In the genomic region with DNA sequence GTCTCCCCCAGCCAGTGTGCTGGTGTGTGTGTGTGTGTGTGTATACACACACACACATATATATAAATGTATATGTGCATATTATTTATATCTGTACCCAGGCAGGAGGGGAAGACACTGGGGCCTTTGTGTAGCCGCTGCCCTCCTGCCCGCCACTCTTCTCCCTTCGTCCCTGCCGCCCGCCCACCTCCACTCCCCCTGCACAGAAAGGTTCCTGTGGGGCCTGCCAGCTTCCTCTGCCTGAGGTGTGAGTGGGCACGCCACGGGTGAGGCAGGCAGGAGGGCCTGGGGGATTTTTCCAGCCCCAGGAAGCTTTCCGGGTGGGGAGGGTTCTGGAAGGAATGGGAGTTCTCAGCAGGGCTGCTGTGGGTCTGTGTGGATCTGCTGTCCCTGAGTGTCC, we compare ENCODE assay signal across 35 cellular contexts. TPM values are rescaled to one million over a fixed set of nuclear protein-coding genes. Genes with fewer than 3 reads are reported as not detected.
A peak's percentile ranks its signal among the peaks of the same experiment; 100 is the strongest.
DNase-seq lines count a peak whose midpoint lies in the region; FAIRE-seq and TF ChIP-seq lines count a peak whose summit lies in the region.
"Had no signal": no experiment of that assay in that cellular context is flagged by ENCODE, and none has a peak within 500 bp of the region (broad histone marks: within the 10 kb centered on the region; RNA-seq: fewer than 3 reads in every experiment).

No MANE protein-coding gene starts in this region.

- H4K8ac ChIP-seq in H1 (ENCODE audit: extremely low read depth, insufficient read depth, low read length): 0 out of 2 replicates have a peak overlapping the region, but pooled peaks have one; percentile 9

- WGBS in H1 (ENCODE audit: extremely low coverage in 1 of 2, insufficient coverage in 1 of 2, insufficient read length in 1 of 2, insufficient replicate concordance in 2 of 2, low coverage in 1 of 2, low lambda C conversion rate in 2 of 2, missing lambda C conversion rate in 1 of 2), 2 experiments: 78% methylated on average over 6 of the region's 8 CpGs; no CpG with 5 or more reads in 1 of the 2 experiments

- H3K27ac Mint-ChIP-seq in MCF 10A (ENCODE audit: low read depth, unreplicated experiment) (no peak overlapping the region), nephron (peak overlapping the region; percentile 27 to 78 (median 74)), type B pancreatic cell (peak overlapping the region; percentile 91)
- H3K27ac Mint-ChIP-seq: activated naive CD8-positive, alpha-beta T cell treated with anti-CD3 and anti-CD28 coated beads for 36 hours; CD4-positive, CD25-positive, alpha-beta regulatory T cell; dendritic cell treated with granulocyte-macrophage colony-stimulating factor and Interleukin-4, amounts not matched to agents 40 ng/mL and 50 ng/mL, for 4 days had no signal

- H2AFZ ChIP-seq in H1 (ENCODE audit: low read length): no peak overlapping the region
- H2AFZ ChIP-seq: parathyroid adenoma had no signal

- DNase-seq in breast epithelium (ENCODE audit: low spot score in 2 of 2) (peak; percentile 55 to 58), MCF 10A (ENCODE audit: unreplicated experiment) (no peak), H1 (ENCODE audit: low read depth in 1 of 2, low spot score in 2 of 2) (no peak), type B pancreatic cell (ENCODE audit: extremely low spot score, unreplicated experiment) (no peak), anterior cingulate cortex (lab: John Stamatoyannopoulos, UW) (no peak), GM19239 (ENCODE audit: insufficient read length, low spot score) (no peak)
- DNase-seq in activated CD8-positive, alpha-beta memory T cell treated with anti-CD3 and anti-CD28 coated beads, Interleukin-2, amount 50 U/mL, for 4 hours: no peak
- DNase-seq: activated CD4-positive, alpha-beta T cell treated with anti-CD3 and anti-CD28 coated beads for 4 hours; activated CD8-positive, alpha-beta memory T cell treated with anti-CD3 and anti-CD28 coated beads for 24 hours; activated effector memory CD4-positive, alpha-beta T cell treated with anti-CD3 and anti-CD28 coated beads, Interleukin-2, amount 50 U/mL, for 16 hours; activated naive CD8-positive, alpha-beta T cell treated with anti-CD3 and anti-CD28 coated beads for 36 hours; caudate nucleus; CD4-positive, CD25-positive, alpha-beta regulatory T cell; foreskin fibroblast; left ventricle myocardium inferior; midbrain; NCI-H1417; NCI-H2081; NCI-H226; NCI-H526 treated with DMSO at 0.1 percent for 48 hours; NK-92 treated with Interleukin-12 subunit alpha and Interleukin-12 subunit beta, amount 100 ng/mL, for 24 hours; stimulated activated CD4-positive, alpha-beta T cell treated with anti-CD3 and anti-CD28 coated beads, Interleukin-1b, Interleukin-23, amount 100 ng/mL, for 48 hours; stimulated activated naive CD8-positive, alpha-beta T cell treated with anti-CD3 and anti-CD28 coated beads, Interleukin-15, Interleukin-2, amounts not matched to agents 100 U/mL and 50 U/mL, for 24 hours; testis; uterus had no signal

- H3K27me3 Mint-ChIP-seq in MCF 10A (ENCODE audit: insufficient read depth, unreplicated experiment) (peaks cover 40% of the 10 kb centered on the region), nephron (ENCODE audit: low read depth) (peaks cover 14% of the 10 kb centered on the region), type B pancreatic cell (peaks cover 10% of the 10 kb centered on the region)

- TF ChIP-seq RAD21 in H1 (IDR thresholded peaks at IDR 0.05 in 1 of 2, conservative IDR thresholded peaks at IDR 0.05 in 1 of 2; ENCODE audit: low read depth in 2 of 2, low read length in 2 of 2): no peak

- H3K4me1 Mint-ChIP-seq in MCF 10A (ENCODE audit: insufficient read depth, unreplicated experiment) (peaks cover 7% of the 10 kb centered on the region), nephron (peaks cover 40% of the 10 kb centered on the region), type B pancreatic cell (ENCODE audit: unreplicated experiment) (peaks cover 42% of the 10 kb centered on the region)

- no peak overlapping the region for H3K4me2 ChIP-seq in H1 (ENCODE audit: insufficient read depth in 1 of 2, low read depth in 2 of 2, low read length in 2 of 2)

- no peak for TF ChIP-seq EP300 in H1 (IDR thresholded peaks at IDR 0.05; ENCODE audit: borderline replicate concordance in 1 of 2, low read depth in 2 of 2, low read length in 2 of 2)

- H3K4ac ChIP-seq in H1 (replicated peaks; ENCODE audit: insufficient read length, low read depth, low read length): no peak overlapping the region

- H4K20me1 ChIP-seq in H1 (replicated peaks in 1 of 2; ENCODE audit: control insufficient read depth in 1 of 2, insufficient read depth in 2 of 2, low read length in 2 of 2): peaks cover 1 to 9% of the 10 kb centered on the region in 2 experiments

- H2BK5ac ChIP-seq in H1 (ENCODE audit: low read depth, low read length): 0 out of 2 replicates have a peak overlapping the region, but pooled peaks have one; percentile 24

- H3K4me3 ChIP-seq in breast epithelium (no peak overlapping the region), H1 (ENCODE audit: extremely low read depth in 1 of 4, insufficient read depth in 2 of 4, low read depth in 3 of 4, low read length in 4 of 4) (no peak overlapping the region)
- H3K4me3 ChIP-seq: ascending aorta, esophagus muscularis mucosa, left ventricle myocardium inferior, testis, uterus had no signal

- no peak overlapping the region for H3K14ac ChIP-seq in H1 (ENCODE audit: insufficient read length)

- CTCF ChIA-PET in MCF 10A (lab: Yijun Ruan, JAX): interaction anchor here (0.7 kb wide), 3 partner anchors 62 to 485 kb away, joined by 3 read pairs; no protein-coding TSS in a partner anchor
- CTCF ChIA-PET in H1 (lab: Charles Lee; ENCODE audit: partially characterized antibody): interaction anchor here (4.7 to 10.7 kb wide), 2 partner anchors 10 to 62 kb away, joined by 23 to 208 read pairs; a partner anchor contains a TSS

- H3K23me2 ChIP-seq in H1 (ENCODE audit: low read depth, low read length): peaks cover 10% of the 10 kb centered on the region; the same call in 1 of the 2 replicates

- H4K91ac ChIP-seq in H1 (replicated peaks; ENCODE audit: insufficient read length, low read length): no peak overlapping the region

- H2BK12ac ChIP-seq in H1 (ENCODE audit: low read depth, low read length): no peak overlapping the region

- no TSS peak for BruUV-seq in MCF 10A (replicated peaks; lab: Mats Ljungman, UMichigan)

- H2AK5ac ChIP-seq in H1 (ENCODE audit: low read depth, low read length): peak overlapping the region; percentile 46; the same call in 1 of the 2 replicates

- 0 out of 2 replicates have a peak, but pooled peaks cover 3% of the 10 kb centered on the region for H3K79me1 ChIP-seq in H1 (ENCODE audit: low read depth, low read length)

- no peaks in the 10 kb centered on the region for H3K27me3 ChIP-seq in breast epithelium
- no peaks in the 10 kb centered on the region for H3K27me3 ChIP-seq in H1 (replicated peaks in 1 of 4; ENCODE audit: control insufficient read depth in 3 of 4, extremely low read depth in 1 of 4, insufficient read depth in 3 of 4, low read length in 3 of 4)
- H3K27me3 ChIP-seq: ascending aorta, testis, uterus had no signal

- H4K5ac ChIP-seq in H1 (ENCODE audit: insufficient read length, low read depth, low read length): no peak overlapping the region

- H3K79me2 ChIP-seq in H1 (ENCODE audit: control insufficient read depth in 1 of 2, insufficient read depth in 2 of 2, low read length in 2 of 2): no peaks in the 10 kb centered on the region

- intact Hi-C loops in breast epithelium (cut with DNase I; ENCODE audit: low total_unique reads) (no loop called here), MCF 10A (cut with micrococcal nuclease) (no loop called here)

- H2BK20ac ChIP-seq in H1 (ENCODE audit: low read length): no peak overlapping the region

- H3K27ac ChIP-seq in breast epithelium (peak overlapping the region; percentile 93 to 95), H1 (ENCODE audit: low read depth, low read length) (no peak overlapping the region)
- H3K27ac ChIP-seq: ascending aorta, esophagus muscularis mucosa, left ventricle myocardium inferior, parathyroid adenoma, testis, uterus had no signal

- TF ChIP-seq POLR2A in breast epithelium (IDR thresholded peaks at IDR 0.05) (no peak), H1 (IDR thresholded peaks at IDR 0.05; ENCODE audit: control extremely low read depth in 1 of 2, low read depth in 2 of 2, low read length in 2 of 2) (no peak)

- H3K23ac ChIP-seq in H1 (ENCODE audit: insufficient read length): no peak overlapping the region

- no peaks in the 10 kb centered on the region for H3K9me3 ChIP-seq in breast epithelium
- H3K9me3 ChIP-seq in H1 (ENCODE audit: insufficient read depth in 2 of 2, low read depth in 1 of 2, low read length in 1 of 2): no peaks in the 10 kb centered on the region
- H3K9me3 ChIP-seq: ascending aorta, esophagus muscularis mucosa, left ventricle myocardium inferior, testis, uterus had no signal

- H3K9me3 Mint-ChIP-seq in MCF 10A (ENCODE audit: unreplicated experiment): no peaks in the 10 kb centered on the region
- H3K9me3 Mint-ChIP-seq in nephron: no peaks in the 10 kb centered on the region
- H3K9me3 Mint-ChIP-seq in type B pancreatic cell: no peaks in the 10 kb centered on the region
- H3K9me3 Mint-ChIP-seq: activated naive CD8-positive, alpha-beta T cell treated with anti-CD3 and anti-CD28 coated beads for 36 hours; CD4-positive, CD25-positive, alpha-beta regulatory T cell; dendritic cell treated with granulocyte-macrophage colony-stimulating factor and Interleukin-4, amounts not matched to agents 40 ng/mL and 50 ng/mL, for 4 days; natural killer cell treated with Interleukin-12 subunit alpha and Interleukin-12 subunit beta and Interleukin-15 and Interleukin-18, amount 100 ng/mL, for 72 hours had no signal

- H3K9ac ChIP-seq in H1 (replicated peaks in 1 of 4; ENCODE audit: extremely low read depth in 1 of 4, low read depth in 3 of 4, low read length in 3 of 4): no peak overlapping the region
- H3K9ac ChIP-seq: parathyroid adenoma had no signal

- H3K36me3 ChIP-seq in breast epithelium (no peaks in the 10 kb centered on the region), H1 (ENCODE audit: control insufficient read depth in 2 of 4, insufficient read depth in 4 of 4, low read length in 3 of 4) (peaks cover 0 to under 1% (median 0%) of the 10 kb centered on the region in 4 experiments; a peak in 1 of 8 replicates)
- H3K36me3 ChIP-seq: uterus had no signal

- TF ChIP-seq CTCF in breast epithelium (IDR thresholded peaks at IDR 0.05) (no peak), MCF 10A (IDR thresholded peaks at IDR 0.05; ENCODE audit: unreplicated experiment) (no peak), H1 (IDR thresholded peaks at IDR 0.05; ENCODE audit: control extremely low read depth in 1 of 3, insufficient read depth in 1 of 3, low read depth in 1 of 3, low read length in 3 of 3) (no peak), nephron (IDR thresholded peaks at IDR 0.05; ENCODE audit: unreplicated experiment in 3 of 3) (no peak), type B pancreatic cell (conservative IDR thresholded peaks at IDR 0.05) (no peak)

- no peak overlapping the region for H2BK15ac ChIP-seq in H1 (ENCODE audit: low read length)

- peaks cover 6% of the 10 kb centered on the region for H3K36me3 Mint-ChIP-seq in MCF 10A (ENCODE audit: insufficient read depth, unreplicated experiment)
- peaks cover 4% of the 10 kb centered on the region for H3K36me3 Mint-ChIP-seq in nephron (ENCODE audit: low read depth)
- H3K36me3 Mint-ChIP-seq in type B pancreatic cell: peaks cover 5% of the 10 kb centered on the region
- H3K36me3 Mint-ChIP-seq: natural killer cell treated with Interleukin-12 subunit alpha and Interleukin-12 subunit beta and Interleukin-15 and Interleukin-18, amount 100 ng/mL, for 72 hours had no signal

- no peak overlapping the region for H3K18ac ChIP-seq in H1 (ENCODE audit: extremely low read depth, low read length)

- no peak overlapping the region for H3K56ac ChIP-seq in H1 (replicated peaks; ENCODE audit: insufficient read length, low read depth, low read length)

- no peak overlapping the region for H2BK120ac ChIP-seq in H1 (replicated peaks; ENCODE audit: low read depth, low read length)

- H3K4me1 ChIP-seq in breast epithelium: peaks cover 15 to 20% of the 10 kb centered on the region in 2 donors
- peaks cover 6 to 30% (median 19%) of the 10 kb centered on the region in 4 experiments for H3K4me1 ChIP-seq in H1 (replicated peaks in 1 of 4; ENCODE audit: control insufficient read depth in 3 of 4, insufficient read depth in 4 of 4, low read length in 3 of 4)

- POLR2A ChIA-PET in MCF 10A (lab: Yijun Ruan, JAX) (interaction anchor here (0.6 kb wide), 1 partner anchor 76 kb away, joined by 3 read pairs; no protein-coding TSS in a partner anchor), H1 (lab: Charles Lee; ENCODE audit: partially characterized antibody) (interaction anchor here (9.8 kb wide), 1 partner anchor 10 kb away, joined by 277 read pairs; a partner anchor contains a TSS)

- H3K4me3 Mint-ChIP-seq in MCF 10A (ENCODE audit: unreplicated experiment) (no peak overlapping the region), nephron (peak overlapping the region in 2 of 3 experiments; percentile 10 to 31), type B pancreatic cell (peak overlapping the region; percentile 51)
- H3K4me3 Mint-ChIP-seq: activated naive CD8-positive, alpha-beta T cell treated with anti-CD3 and anti-CD28 coated beads for 36 hours; dendritic cell treated with granulocyte-macrophage colony-stimulating factor and Interleukin-4, amounts not matched to agents 40 ng/mL and 50 ng/mL, for 4 days; natural killer cell treated with Interleukin-12 subunit alpha and Interleukin-12 subunit beta and Interleukin-15 and Interleukin-18, amount 100 ng/mL, for 72 hours had no signal

- FAIRE-seq in H1 (lab: Jason Lieb, UNC): no peak
- FAIRE-seq in GM19239 (lab: Jason Lieb, UNC): no peak
- FAIRE-seq: A204.1, GM18507, H54 had no signal

RNA-seq across cellular contexts. Expression of a gene that starts 6.9 kb away (rescaled TPM):
- total RNA-seq in breast epithelium (10 to 100 TPM; 16.5 to 26.5 (median 19.7) TPM), MCF 10A (2022) (14.7 and 18.1 TPM in 2 replicates), type B pancreatic cell (ENCODE audit: low replicate concordance) (25.5 and 32.2 TPM in 2 replicates)
- total RNA-seq in H1 (2021; fragmentation: NEBNext Ultra II Directional; extraction: Animal tissue kit (Norgen Biotek cat#: 25700)): 24.4 and 25.3 TPM in 2 replicates
- polyA plus RNA-seq in H1 (2011; rRNA removed): 12.1 and 22.1 TPM in 2 replicates
- 14.9 TPM for polyA plus RNA-seq in H1 (2011; cell fraction: cytosol; rRNA removed)
- 16.2 TPM for polyA plus RNA-seq in H1 (2011; cell fraction: nucleus; rRNA removed)
- 9.9 to 15.9 TPM (median 13.9 TPM) in 4 replicates for polyA plus RNA-seq in H1 (2012, experiment 1 of 2)
- 14.7 TPM for polyA plus RNA-seq in H1 (2012, experiment 2 of 2)
- 9.6 TPM for polyA plus RNA-seq in H1 (2013, experiment 1 of 2)
- 8.2 TPM for polyA plus RNA-seq in H1 (2013, experiment 2 of 2)
- polyA minus RNA-seq in H1 (2011; rRNA and poly(A)+ RNA removed): 4.6 and 5.9 TPM in 2 replicates
- 15.4 TPM for polyA minus RNA-seq in H1 (2011; cell fraction: cytosol; rRNA and poly(A)+ RNA removed)
- 19.1 TPM for polyA minus RNA-seq in H1 (2011; cell fraction: nucleus; rRNA and poly(A)+ RNA removed)

RNA-seq across cellular contexts. Expression of a gene that starts 14.9 kb away (rescaled TPM):
- total RNA-seq in breast epithelium: under 1 TPM in 1 of 3 donors, not detected in 2; 0.33 TPM
- total RNA-seq in MCF 10A (2022): not detected in 2 replicates
- total RNA-seq in H1 (2021; fragmentation: NEBNext Ultra II Directional; extraction: Animal tissue kit (Norgen Biotek cat#: 25700)): 20.2 and 21.7 TPM in 2 replicates
- polyA plus RNA-seq in H1 (2011; rRNA removed): 40.1 and 49.1 TPM in 2 replicates
- 30.1 TPM for polyA plus RNA-seq in H1 (2011; cell fraction: cytosol; rRNA removed)
- 21.8 TPM for polyA plus RNA-seq in H1 (2011; cell fraction: nucleus; rRNA removed)
- polyA plus RNA-seq in H1 (2012, experiment 1 of 2): 15.5 to 25.3 TPM (median 20.3 TPM) in 4 replicates
- polyA plus RNA-seq in H1 (2012, experiment 2 of 2): 27.4 TPM
- 12.7 TPM for polyA plus RNA-seq in H1 (2013, experiment 1 of 2)
- 12.4 TPM for polyA plus RNA-seq in H1 (2013, experiment 2 of 2)
- polyA minus RNA-seq in H1 (2011; rRNA and poly(A)+ RNA removed): 32.3 and 37.8 TPM in 2 replicates
- 11.7 TPM for polyA minus RNA-seq in H1 (2011; cell fraction: cytosol; rRNA and poly(A)+ RNA removed)
- polyA minus RNA-seq in H1 (2011; cell fraction: nucleus; rRNA and poly(A)+ RNA removed): 12.9 TPM
- total RNA-seq in type B pancreatic cell (ENCODE audit: low replicate concordance): 3.3 and 5.0 TPM in 2 replicates
- total RNA-seq: ascending aorta; CD4-positive, CD25-positive, alpha-beta regulatory T cell; esophagus muscularis mucosa; left ventricle myocardium inferior; right cardiac atrium; uterus had no signal
- polyA plus RNA-seq: CD4-positive, CD25-positive, alpha-beta regulatory T cell; right cardiac atrium had no signal

RNA-seq across cellular contexts. Expression of a gene that starts 16.1 kb away (rescaled TPM):
- total RNA-seq in breast epithelium (10 to 100 TPM; 24.3 to 50.8 (median 31.3) TPM), MCF 10A (2022) (77.4 and 86.2 TPM in 2 replicates), type B pancreatic cell (ENCODE audit: low replicate concordance) (66.7 and 93.0 TPM in 2 replicates)
- total RNA-seq in H1 (2021; fragmentation: NEBNext Ultra II Directional; extraction: Animal tissue kit (Norgen Biotek cat#: 25700)): 81.5 and 93.6 TPM in 2 replicates
- polyA plus RNA-seq in H1 (2011; rRNA removed): 99.5 and 142 TPM in 2 replicates
- polyA plus RNA-seq in H1 (2011; cell fraction: cytosol; rRNA removed): 82.5 TPM
- 217 TPM for polyA plus RNA-seq in H1 (2011; cell fraction: nucleus; rRNA removed)
- polyA plus RNA-seq in H1 (2012, experiment 1 of 2): 87.2 to 105 TPM (median 88.9 TPM) in 4 replicates
- 66.3 TPM for polyA plus RNA-seq in H1 (2012, experiment 2 of 2)
- polyA plus RNA-seq in H1 (2013, experiment 1 of 2): 57.3 TPM
- polyA plus RNA-seq in H1 (2013, experiment 2 of 2): 50.3 TPM
- 121 and 131 TPM in 2 replicates for polyA minus RNA-seq in H1 (2011; rRNA and poly(A)+ RNA removed)
- polyA minus RNA-seq in H1 (2011; cell fraction: cytosol; rRNA and poly(A)+ RNA removed): 65.9 TPM
- 67.6 TPM for polyA minus RNA-seq in H1 (2011; cell fraction: nucleus; rRNA and poly(A)+ RNA removed)

RNA-seq across cellular contexts. Expression of a gene that starts 23.4 kb away (rescaled TPM):
- total RNA-seq in breast epithelium (1 to 10 TPM; 2.0 to 5.9 (median 2.4) TPM), MCF 10A (2022) (5.5 and 7.0 TPM in 2 replicates), type B pancreatic cell (ENCODE audit: low replicate concordance) (8.0 and 8.5 TPM in 2 replicates)
- total RNA-seq in H1 (2021; fragmentation: NEBNext Ultra II Directional; extraction: Animal tissue kit (Norgen Biotek cat#: 25700)): 11.1 and 12.6 TPM in 2 replicates
- 3.2 and 5.8 TPM in 2 replicates for polyA plus RNA-seq in H1 (2011; rRNA removed)
- polyA plus RNA-seq in H1 (2011; cell fraction: cytosol; rRNA removed): 2.2 TPM
- polyA plus RNA-seq in H1 (2011; cell fraction: nucleus; rRNA removed): 6.4 TPM
- polyA plus RNA-seq in H1 (2012, experiment 1 of 2): 7.3 to 9.2 TPM (median 8.6 TPM) in 4 replicates
- polyA plus RNA-seq in H1 (2012, experiment 2 of 2): 5.3 TPM
- polyA plus RNA-seq in H1 (2013, experiment 1 of 2): 10.5 TPM
- 10.1 TPM for polyA plus RNA-seq in H1 (2013, experiment 2 of 2)
- polyA minus RNA-seq in H1 (2011; rRNA and poly(A)+ RNA removed): 0.54 and 0.79 TPM in 2 replicates
- polyA minus RNA-seq in H1 (2011; cell fraction: cytosol; rRNA and poly(A)+ RNA removed): 2.7 TPM
- polyA minus RNA-seq in H1 (2011; cell fraction: nucleus; rRNA and poly(A)+ RNA removed): 1.6 TPM

RNA-seq across cellular contexts. Expression of a gene that starts 35.5 kb away (rescaled TPM):
- total RNA-seq in breast epithelium (not detected), MCF 10A (2022) (not detected in 2 replicates), type B pancreatic cell (ENCODE audit: low replicate concordance) (not detected in 2 replicates)
- total RNA-seq in H1 (2021; fragmentation: NEBNext Ultra II Directional; extraction: Animal tissue kit (Norgen Biotek cat#: 25700)): not detected in 2 replicates
- 0.20 and 0.24 TPM in 2 replicates for polyA plus RNA-seq in H1 (2011; rRNA removed)
- 0.09 TPM for polyA plus RNA-seq in H1 (2011; cell fraction: cytosol; rRNA removed)
- polyA plus RNA-seq in H1 (2011; cell fraction: nucleus; rRNA removed): 0.56 TPM
- 0.13 to 0.17 TPM in 2 of 4 replicates, not detected in the others for polyA plus RNA-seq in H1 (2012, experiment 1 of 2)
- polyA plus RNA-seq in H1 (2012, experiment 2 of 2): not detected
- 0.10 TPM for polyA plus RNA-seq in H1 (2013, experiment 1 of 2)
- polyA plus RNA-seq in H1 (2013, experiment 2 of 2): 0.06 TPM
- not detected in 2 replicates for polyA minus RNA-seq in H1 (2011; rRNA and poly(A)+ RNA removed)
- polyA minus RNA-seq in H1 (2011; cell fraction: cytosol; rRNA and poly(A)+ RNA removed): not detected
- polyA minus RNA-seq in H1 (2011; cell fraction: nucleus; rRNA and poly(A)+ RNA removed): not detected
- total RNA-seq: activated naive CD8-positive, alpha-beta T cell treated with anti-CD3 and anti-CD28 coated beads for 36 hours; ascending aorta; CD4-positive, CD25-positive, alpha-beta regulatory T cell; esophagus muscularis mucosa; left ventricle myocardium inferior; natural killer cell treated with Interleukin-12 subunit alpha and Interleukin-12 subunit beta and Interleukin-15 and Interleukin-18, amount 100 ng/mL, for 72 hours; right cardiac atrium; uterus had no signal
- polyA plus RNA-seq: CD4-positive, CD25-positive, alpha-beta regulatory T cell; right cardiac atrium had no signal

Comparison
In these comparisons a context has a peak if more than half of its experiments do, and no peak if none do; other contexts are left out.
1. DNase-seq: peak in breast epithelium (2 of 2); none in MCF 10A (single experiment), H1 (0 of 2), type B pancreatic cell (single experiment), anterior cingulate cortex (0 of 58), activated CD8-positive, alpha-beta memory T cell treated with anti-CD3 and anti-CD28 coated beads, Interleukin-2, amount 50 U/mL, for 4 hours (single experiment) and GM19239 (single experiment).